2 cellular contexts compared by ENCODE assay signal in the genomic region with DNA sequence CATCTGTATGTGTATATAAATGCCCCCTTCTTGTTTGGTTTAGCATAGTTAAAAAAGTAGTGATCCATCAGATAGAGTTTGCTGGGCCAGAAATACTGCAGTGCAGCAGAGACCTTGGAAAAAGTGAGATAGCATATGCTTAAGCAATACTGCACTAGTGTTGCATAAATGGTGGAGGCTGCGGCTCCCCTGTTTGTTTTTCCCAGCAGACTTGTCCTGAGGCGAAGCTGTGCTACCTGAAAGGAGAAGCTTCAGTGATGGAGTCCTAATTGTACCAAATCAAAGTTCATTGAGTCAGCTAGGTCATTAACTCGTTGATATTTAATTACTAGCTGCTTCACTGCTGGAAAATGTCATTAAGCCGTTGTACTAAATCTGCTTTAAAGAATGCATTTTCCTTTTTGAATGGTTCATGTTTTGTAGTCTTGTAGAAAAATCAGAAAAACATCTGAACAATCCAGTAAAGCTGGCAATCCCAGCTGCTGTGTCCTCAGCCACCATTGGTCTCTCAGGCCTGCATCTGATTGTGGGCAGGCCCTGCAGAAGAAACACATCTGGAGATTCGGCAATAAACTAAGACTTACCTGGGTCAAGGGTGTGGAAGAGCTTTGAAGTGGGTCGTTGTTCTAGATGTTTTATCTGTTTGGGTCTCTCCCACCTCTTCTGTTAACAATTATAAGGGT.
TF ChIP-seq lines count a peak whose summit lies in the region.

No MANE protein-coding gene starts in this region.

TF ChIP-seq in IMR-90, 13 proteins besides CTCF, POLR2A, EP300 and RAD21:
- peak; percentile 59 for TF ChIP-seq CEBPB (IDR thresholded peaks at IDR 0.05; ENCODE audit: low read depth, low read length)
- no peak for TF ChIP-seq CHD1 (IDR thresholded peaks at IDR 0.05; ENCODE audit: low read depth, low read length)

TF ChIP-seq in K562, 482 proteins besides CTCF, POLR2A, EP300 and RAD21:
- TF ChIP-seq CEBPG (CRISPR knock-in tag; IDR thresholded peaks at IDR 0.05) = no peak
- TF ChIP-seq CEBPG (tag; conservative IDR thresholded peaks at IDR 0.05 in 1 of 2, IDR thresholded peaks at IDR 0.05 in 1 of 2) = peak; percentile 64 to 87
- TF ChIP-seq MCM3 (IDR thresholded peaks at IDR 0.05) = no peak
- TF ChIP-seq CEBPB (tag; IDR thresholded peaks at IDR 0.05) = peak; percentile 80
